11 cellular contexts compared by ENCODE assay signal in the genomic region with DNA sequence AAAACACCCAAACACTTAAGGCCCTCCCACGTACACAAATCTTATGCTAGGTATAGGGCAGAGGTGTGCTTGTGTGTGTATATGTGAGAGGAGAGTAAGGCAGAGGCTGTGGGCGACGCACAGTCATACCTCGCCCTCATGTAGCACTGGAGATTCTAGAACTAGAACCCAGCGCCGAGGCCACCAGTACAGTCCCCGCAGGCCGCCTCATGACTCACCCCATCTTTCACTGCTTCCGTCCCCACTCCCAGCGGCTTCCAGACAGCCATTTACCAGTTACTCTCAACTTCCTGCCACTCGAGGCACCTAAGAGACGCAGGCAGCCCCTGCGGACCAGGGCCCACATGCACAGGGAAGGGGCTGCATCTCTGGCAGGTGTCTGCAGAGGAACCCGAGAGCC. TPM values are rescaled to one million over a fixed set of nuclear protein-coding genes. Genes with fewer than 3 reads are reported as not detected.
A peak's percentile ranks its signal among the peaks of the same experiment; 100 is the strongest.
DNase-seq lines count a peak whose midpoint lies in the region; ATAC-seq and TF ChIP-seq lines count a peak whose summit lies in the region.
"Had no signal": no experiment of that assay in that cellular context is flagged by ENCODE, and none has a peak within 500 bp of the region (broad histone marks: within the 10 kb centered on the region; RNA-seq: fewer than 3 reads in every experiment).

No MANE protein-coding gene starts in this region.

- H3K36me3 ChIP-seq in GM23338 (ENCODE audit: insufficient read depth) = peaks cover 41% of the 10 kb centered on the region
- H3K36me3 ChIP-seq in left ventricle myocardium inferior = peaks cover 86% of the 10 kb centered on the region
- peaks cover 77% of the 10 kb centered on the region for H3K36me3 ChIP-seq in PC-3 (ENCODE audit: low read depth, low read length)

- H3K27ac Mint-ChIP-seq in GM23338 = peak overlapping the region; percentile 39

- no peaks in the 10 kb centered on the region for H3K9me3 ChIP-seq in left ventricle myocardium inferior (replicated peaks)
- H3K9me3 ChIP-seq in PC-3 (ENCODE audit: low read length) = no peaks in the 10 kb centered on the region
- H3K9me3 ChIP-seq: left lung had no signal

- H3K79me2 ChIP-seq in GM23338 (replicated peaks; ENCODE audit: insufficient read depth) (no peaks in the 10 kb centered on the region; the same call in 1 of the 2 replicates), PC-3 (ENCODE audit: low read length) (no peaks in the 10 kb centered on the region)

- H3K9ac ChIP-seq in PC-3 (ENCODE audit: low read length) = no peak overlapping the region

- no peaks in the 10 kb centered on the region; the same call in 2 of the 3 replicates for H3K9me3 Mint-ChIP-seq in GM23338

- POLR2A ChIA-PET in PC-3 (lab: Charles Lee; ENCODE audit: unreplicated experiment) = no interaction called here

- H3K4me3 Mint-ChIP-seq in GM23338 = no peak overlapping the region

- H3K4me1 ChIP-seq in GM23338 (ENCODE audit: insufficient read depth) (no peaks in the 10 kb centered on the region), left ventricle myocardium inferior (peaks cover 24% of the 10 kb centered on the region), PC-3 (ENCODE audit: insufficient read depth, low read length) (no peaks in the 10 kb centered on the region)

- H2AFZ ChIP-seq in GM23338 = no peak overlapping the region
- H2AFZ ChIP-seq in PC-3 (ENCODE audit: low read length) = no peak overlapping the region

- H3K36me3 Mint-ChIP-seq in GM23338 (ENCODE audit: low read depth) = peaks cover 84% of the 10 kb centered on the region

- H3K4me3 ChIP-seq in GM23338 (no peak overlapping the region), left ventricle myocardium inferior (no peak overlapping the region), PC-3 (ENCODE audit: low read length) (no peak overlapping the region)
- H3K4me3 ChIP-seq: left lung had no signal

- H3K27me3 ChIP-seq in GM23338 (ENCODE audit: insufficient read depth) (no peaks in the 10 kb centered on the region), left ventricle myocardium inferior (ENCODE audit: low read depth) (no peaks in the 10 kb centered on the region), PC-3 (ENCODE audit: low read length) (no peaks in the 10 kb centered on the region)
- H3K27me3 ChIP-seq: left lung had no signal

- no TSS peak for BruUV-seq in PC-3 (replicated peaks; lab: Mats Ljungman, UMichigan)

- H3K4me2 ChIP-seq in GM23338 (no peak overlapping the region), PC-3 (ENCODE audit: low read length) (no peak overlapping the region)

- CTCF ChIA-PET in PC-3 (lab: Charles Lee) = no interaction called here

- H3F3A ChIP-seq in GM23338 (replicated peaks; ENCODE audit: low read depth) (no peaks in the 10 kb centered on the region), PC-3 (ENCODE audit: low read length, unreplicated experiment) (no peaks in the 10 kb centered on the region)

- no peaks in the 10 kb centered on the region for H3K4me1 Mint-ChIP-seq in GM23338

- no peak overlapping the region for H3K27ac ChIP-seq in GM23338 (ENCODE audit: low read depth)
- peak overlapping the region; percentile 73 for H3K27ac ChIP-seq in left ventricle myocardium inferior (replicated peaks)
- no peak overlapping the region for H3K27ac ChIP-seq in PC-3 (ENCODE audit: low read length)
- H3K27ac ChIP-seq: left lung had no signal

- TF ChIP-seq CTCF in GM23338 (conservative IDR thresholded peaks at IDR 0.05; ENCODE audit: low read depth in 2 of 2) (no peak), left ventricle myocardium inferior (IDR thresholded peaks at IDR 0.05; ENCODE audit: borderline replicate concordance) (no peak), PC-3 (conservative IDR thresholded peaks at IDR 0.05; ENCODE audit: low read depth, low read length) (no peak)

- ATAC-seq in GM23338 (no peak), PC-3 (no peak)
- ATAC-seq: left lung had no signal

- H3K9me2 ChIP-seq in GM23338 (ENCODE audit: insufficient read depth) (no peaks in the 10 kb centered on the region), PC-3 (replicated peaks; ENCODE audit: low read length) (no peaks in the 10 kb centered on the region)

- H4K20me1 ChIP-seq in GM23338 (replicated peaks; ENCODE audit: insufficient read depth) (peaks cover 22% of the 10 kb centered on the region), PC-3 (ENCODE audit: low read length) (0 out of 2 replicates have a peak, but pooled peaks cover 5% of the 10 kb centered on the region)

- intact Hi-C loops in left ventricle myocardium inferior (cut with micrococcal nuclease) (no loop called here), PC-3 (cut with micrococcal nuclease) (no loop called here)

- H3K27me3 Mint-ChIP-seq in GM23338 (ENCODE audit: insufficient read depth, low read depth, poor library complexity) = peaks cover 5% of the 10 kb centered on the region

- no peak for DNase-seq in GM23338 (ENCODE audit: low spot score)
- DNase-seq in activated T-cell treated with anti-CD3 and anti-CD28 coated beads for 24 hours (ENCODE audit: low read depth) = peak; percentile 51
- no peak for DNase-seq in left ventricle myocardium inferior
- DNase-seq in stimulated activated CD4-positive, alpha-beta T cell treated with anti-CD3 and anti-CD28 coated beads, TNF-alpha, amount 100 ng/mL, for 48 hours (ENCODE audit: low read depth in 3 of 3) = peak; percentile 47 to 81 (median 55)
- DNase-seq in UCSD-AML1 (lab: John Stamatoyannopoulos, UW; ENCODE audit: unreplicated experiment) = no peak
- no peak for DNase-seq in hepatic stellate cell (ENCODE audit: low spot score)
- DNase-seq in SW480 (ENCODE audit: low spot score) = no peak
- DNase-seq in PC-3 = no peak
- DNase-seq: Calu3, left lung, NCI-H1930 had no signal

TF ChIP-seq in GM23338, 12 proteins besides CTCF, POLR2A, EP300 and RAD21:
- TF ChIP-seq EZH2 (IDR thresholded peaks at IDR 0.05; ENCODE audit: low read depth, unreplicated experiment) (no peak), POLR2AphosphoS5 (IDR thresholded peaks at IDR 0.05; ENCODE audit: low read depth) (no peak)

RNA-seq across cellular contexts. Expression of a gene that starts 23.2 kb away (rescaled TPM):
- total RNA-seq in GM23338 (2014; rRNA removed; shearing (Covaris generic)) = 14.5 and 21.2 TPM in 2 replicates
- polyA plus RNA-seq in GM23338 (2016; fragmentation: Nextera tagmentation; extraction: Ambion mirVana) = 12.2 and 13.8 TPM in 2 replicates
- 28.9 TPM for total RNA-seq in left ventricle myocardium inferior
- total RNA-seq in PC-3 (2014; rRNA removed) = 29.7 and 37.7 TPM in 2 replicates

RNA-seq across cellular contexts. Expression of a gene that starts 35.3 kb away (rescaled TPM):
- total RNA-seq in GM23338 (2014; rRNA removed; shearing (Covaris generic)) = 55.5 and 58.7 TPM in 2 replicates
- 36.2 and 38.1 TPM in 2 replicates for polyA plus RNA-seq in GM23338 (2016; fragmentation: Nextera tagmentation; extraction: Ambion mirVana)
- 19.4 TPM for total RNA-seq in left ventricle myocardium inferior
- 37.5 and 41.8 TPM in 2 replicates for total RNA-seq in PC-3 (2014; rRNA removed)

Comparison
In these comparisons a context has a peak if more than half of its experiments do, and no peak if none do; other contexts are left out.
1. DNase-seq: peak in activated T-cell treated with anti-CD3 and anti-CD28 coated beads for 24 hours (single experiment) and stimulated activated CD4-positive, alpha-beta T cell treated with anti-CD3 and anti-CD28 coated beads, TNF-alpha, amount 100 ng/mL, for 48 hours (3 of 3); none in GM23338 (single experiment), left ventricle myocardium inferior (single experiment), UCSD-AML1 (single experiment), hepatic stellate cell (single experiment), SW480 (single experiment) and PC-3 (single experiment).